In genomic region chr2:168920504-168921157, GRCh38 we compare ENCODE assay signal across 8 cellular contexts. TPM values are rescaled to one million over a fixed set of nuclear protein-coding genes. Genes with fewer than 3 reads are reported as not detected.
DNase-seq lines count a peak whose midpoint lies in the region; ATAC-seq and TF ChIP-seq lines count a peak whose summit lies in the region.

No MANE protein-coding gene starts in this region.

- H3K36me3 ChIP-seq in adipocyte (ENCODE audit: control insufficient read depth, insufficient read depth, low read length, severe bottlenecking) = no peaks in the 10 kb centered on the region

- intact Hi-C loops in left colon (cut with DNase I, micrococcal nuclease) = loop anchor here in 1 of 2 donors (5.0 to 10.0 kb wide), 2 partner anchors 146 to 573 kb away; no protein-coding TSS in a partner anchor

- H3K9me3 ChIP-seq in adipocyte (ENCODE audit: control insufficient read depth, low read length) = peaks cover 8% of the 10 kb centered on the region

- H3K4me3 ChIP-seq in GM12875 (ENCODE audit: low read depth, low read length) (no peak overlapping the region), adipocyte (ENCODE audit: low read length) (no peak overlapping the region)

- ATAC-seq in left colon (peak; percentile 50), GM21786 (IDR thresholded peaks at IDR 0.05; ENCODE audit: unreplicated experiment) (no peak), HG03139 (IDR thresholded peaks at IDR 0.05; ENCODE audit: unreplicated experiment) (no peak)

- DNase-seq in A172 (ENCODE audit: low spot score) = peak; percentile 49
- peak; percentile 13 for DNase-seq in NCI-H2029 (lab: John Stamatoyannopoulos, UW)
- peak; percentile 74 for DNase-seq in adipocyte (ENCODE audit: low read depth)
- DNase-seq in left colon = no peak
- DNase-seq in stimulated activated CD4-positive, alpha-beta T cell treated with anti-CD3 and anti-CD28 coated beads, Interleukin-2, amount 100 ng/mL, for 48 hours = no peak

- H3K27me3 ChIP-seq in adipocyte (replicated peaks; ENCODE audit: control insufficient read depth, insufficient read depth, low read length) = peaks cover 29% of the 10 kb centered on the region

- H3K9ac ChIP-seq in adipocyte (ENCODE audit: low read length) = no peak overlapping the region

- TF ChIP-seq CTCF in GM12875 (IDR thresholded peaks at IDR 0.05; ENCODE audit: borderline replicate concordance, insufficient read depth, low read depth, low read length) = peak; percentile 26; the same call in 1 of the 2 replicates

- H3K4me1 ChIP-seq in adipocyte (ENCODE audit: control insufficient read depth, insufficient read depth, low read length) = no peaks in the 10 kb centered on the region

RNA-seq across cellular contexts. Expression of gene G6PC2, which starts 19.5 kb away (rescaled TPM):
- not detected in 2 replicates for total RNA-seq in A172 (2014; rRNA removed; shearing (Covaris generic))
- under 1 TPM in 1 of 2 donors, not detected in 1; 0.31 TPM for total RNA-seq in left colon

RNA-seq across cellular contexts. Expression of gene SPC25, which starts 30.4 kb away (rescaled TPM):
- 63.4 and 98.4 TPM in 2 replicates for total RNA-seq in A172 (2014; rRNA removed; shearing (Covaris generic))
- 1 to 10 TPM; 1.2 to 4.1 TPM for total RNA-seq in left colon

Comparison
In these comparisons a context has a peak if more than half of its experiments do, and no peak if none do; other contexts are left out.
1. DNase-seq: peak in A172 (single experiment), NCI-H2029 (single experiment) and adipocyte (single experiment); none in left colon (0 of 2) and stimulated activated CD4-positive, alpha-beta T cell treated with anti-CD3 and anti-CD28 coated beads, Interleukin-2, amount 100 ng/mL, for 48 hours (0 of 2).
2. RNA of gene SPC25, which starts 30.4 kb away (total RNA-seq): 63.4 to 98.4 TPM in A172; 1.2 to 4.1 TPM in left colon; every median in the first group is over 10 times any median in the second.